20 cellular contexts compared by ENCODE assay signal in the genomic region with DNA sequence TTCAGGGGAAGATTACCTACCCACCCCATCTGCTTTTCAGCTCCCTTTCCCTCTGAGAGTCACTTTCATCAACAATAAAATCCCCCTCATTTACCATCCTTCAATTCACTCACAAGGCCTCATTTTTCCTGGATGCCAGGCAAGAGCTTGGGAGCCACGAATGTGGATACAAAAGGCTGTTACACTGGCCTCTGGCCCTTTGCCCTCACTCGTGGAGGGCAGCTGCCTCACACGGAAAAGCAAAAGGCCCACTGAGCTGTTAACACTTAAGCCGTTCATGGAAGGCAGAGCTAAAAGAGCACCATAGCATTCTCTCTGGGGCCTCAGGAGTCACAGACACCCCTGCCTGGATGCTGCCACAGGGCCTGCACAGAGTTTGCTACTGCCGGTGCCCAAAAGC.
"Had no signal": no experiment of that assay in that cellular context is flagged by ENCODE, and none has a peak within 500 bp of the region (broad histone marks: within the 10 kb centered on the region; RNA-seq: fewer than 3 reads in every experiment).

No MANE protein-coding gene starts in this region.

- ATAC-seq: activated T-cell treated with anti-CD3 and anti-CD28 coated beads, Interleukin-2, amount 50 U/mL, for 72 hours; lower lobe of right lung; naive thymus-derived CD4-positive, alpha-beta T cell; T-helper 17 cell had no signal

- H3K36me3 Mint-ChIP-seq: activated naive CD4-positive, alpha-beta T cell treated with anti-CD3 and anti-CD28 coated beads, Interleukin-2, amount 10 ng/mL, durations not matched to agents 7 days and 5 days; naive thymus-derived CD4-positive, alpha-beta T cell had no signal

- H3K27ac ChIP-seq: lower lobe of right lung, right atrium auricular region, SK-N-MC, tibial nerve had no signal

- H3K27ac Mint-ChIP-seq: activated naive CD4-positive, alpha-beta T cell treated with anti-CD3 and anti-CD28 coated beads, Interleukin-2, amount 10 ng/mL, durations not matched to agents 7 days and 5 days; activated T-cell treated with anti-CD3 and anti-CD28 coated beads, Interleukin-2, amount 50 U/mL, for 72 hours; naive thymus-derived CD4-positive, alpha-beta T cell; T-helper 17 cell had no signal

- H3K4me1 Mint-ChIP-seq: activated naive CD4-positive, alpha-beta T cell treated with anti-CD3 and anti-CD28 coated beads, Interleukin-2, amount 10 ng/mL, durations not matched to agents 7 days and 5 days; naive thymus-derived CD4-positive, alpha-beta T cell; T-helper 17 cell had no signal

- H3K4me3 Mint-ChIP-seq: activated naive CD4-positive, alpha-beta T cell treated with anti-CD3 and anti-CD28 coated beads, Interleukin-2, amount 10 ng/mL, durations not matched to agents 7 days and 5 days; activated T-cell treated with anti-CD3 and anti-CD28 coated beads, Interleukin-2, amount 50 U/mL, for 72 hours; naive thymus-derived CD4-positive, alpha-beta T cell; T-helper 17 cell had no signal

- DNase-seq: activated CD4-positive, alpha-beta T cell treated with anti-CD3 and anti-CD28 coated beads for 4 hours; activated CD4-positive, alpha-beta T cell treated with anti-CD3 and anti-CD28 coated beads, Interleukin-2, amount 50 U/mL, for 48 hours; activated CD4-positive, CD25-positive, alpha-beta regulatory T cell; activated CD8-positive, alpha-beta memory T cell treated with anti-CD3 and anti-CD28 coated beads, Interleukin-2, amount 50 U/mL, for 48 hours; activated effector memory CD4-positive, alpha-beta T cell treated with anti-CD3 and anti-CD28 coated beads, Interleukin-2, amount 50 U/mL, for 16 hours; activated naive CD4-positive, alpha-beta T cell treated with anti-CD3 and anti-CD28 coated beads, Interleukin-2, amount 10 ng/mL, durations not matched to agents 7 days and 5 days; activated T-cell treated with anti-CD3 and anti-CD28 coated beads, Interleukin-2, amount 50 U/mL, for 72 hours; effector CD8-positive, alpha-beta T cell; foreskin melanocyte; glutamatergic neuron; lower lobe of right lung; naive thymus-derived CD4-positive, alpha-beta T cell; occipital lobe; stimulated activated CD4-positive, alpha-beta T cell treated with anti-CD3 and anti-CD28 coated beads, Interleukin-4, amount 100 ng/mL, for 24 hours; stimulated activated naive CD4-positive, alpha-beta T cell treated with Interleukin-2 at 50 U/mL for 16 hours; SW 1271; T-helper 17 cell had no signal

- H3K27me3 Mint-ChIP-seq: activated naive CD4-positive, alpha-beta T cell treated with anti-CD3 and anti-CD28 coated beads, Interleukin-2, amount 10 ng/mL, durations not matched to agents 7 days and 5 days; naive thymus-derived CD4-positive, alpha-beta T cell; T-helper 17 cell had no signal
